In genomic region chr7:100017875-100018274, GRCh38 we compare ENCODE assay signal across 14 cellular contexts. TPM values are rescaled to one million over a fixed set of nuclear protein-coding genes. Genes with fewer than 3 reads are reported as not detected.
DNase-seq lines count a peak whose midpoint lies in the region; ATAC-seq and TF ChIP-seq lines count a peak whose summit lies in the region.
"Had no signal": no experiment of that assay in that cellular context is flagged by ENCODE, and none has a peak within 500 bp of the region (broad histone marks: within the 10 kb centered on the region; RNA-seq: fewer than 3 reads in every experiment).

No MANE protein-coding gene starts in this region.

- no peak for TF ChIP-seq EP300 in SK-N-SH (IDR thresholded peaks at IDR 0.05; ENCODE audit: borderline replicate concordance in 1 of 2, low read depth in 1 of 2, low read length in 1 of 2)

- CTCF ChIA-PET in SK-N-SH (lab: Yijun Ruan, JAX), result interaction anchor here (1.1 to 7.3 kb wide), 6 partner anchors 11 to 115 kb away, joined by 3 to 59 read pairs (median 4); partner anchors contain the start of gene ZSCAN21

- H3K9me3 ChIP-seq in SK-N-SH, result no peaks in the 10 kb centered on the region
- H3K9me3 ChIP-seq in adipocyte (ENCODE audit: control insufficient read depth, low read length), result no peaks in the 10 kb centered on the region
- no peaks in the 10 kb centered on the region for H3K9me3 ChIP-seq in skeletal muscle satellite cell (replicated peaks; ENCODE audit: low read length)
- no peaks in the 10 kb centered on the region for H3K9me3 ChIP-seq in upper lobe of right lung

- ATAC-seq in SK-N-SH treated with all-trans-retinoic acid at 6 μM for 48 hours (no peak), GM18867 (IDR thresholded peaks at IDR 0.05; ENCODE audit: unreplicated experiment) (no peak), upper lobe of right lung (no peak), GM19023 (IDR thresholded peaks at IDR 0.05; ENCODE audit: unreplicated experiment) (no peak)

- intact Hi-C loops in upper lobe of right lung (cut with DNase I), result no loop called here

- H3K36me3 ChIP-seq in SK-N-SH (replicated peaks in 1 of 2; ENCODE audit: control insufficient read depth in 1 of 2, insufficient read depth in 2 of 2, low read length in 1 of 2), result peaks cover 12 to 28% of the 10 kb centered on the region in 2 experiments
- H3K36me3 ChIP-seq in adipocyte (ENCODE audit: control insufficient read depth, insufficient read depth, low read length, severe bottlenecking), result peaks cover 28% of the 10 kb centered on the region
- H3K36me3 ChIP-seq in skeletal muscle satellite cell (ENCODE audit: insufficient read depth, low read length), result peaks cover 16% of the 10 kb centered on the region
- H3K36me3 ChIP-seq in upper lobe of right lung, result no peaks in the 10 kb centered on the region

- H3K27ac ChIP-seq in SK-N-SH (ENCODE audit: low read depth in 2 of 2, low read length in 1 of 2) (no peak overlapping the region), layer of hippocampus (ENCODE audit: low read depth, low read length) (peak overlapping the region; percentile 96), upper lobe of right lung (no peak overlapping the region)

- H3K79me2 ChIP-seq in SK-N-SH (ENCODE audit: insufficient read depth), result peaks cover 73% of the 10 kb centered on the region

- H3K4me2 ChIP-seq in SK-N-SH, result peak overlapping the region; percentile 76; the same call in 1 of the 2 replicates
- H3K4me2 ChIP-seq in skeletal muscle satellite cell (ENCODE audit: low read length), result peak overlapping the region; percentile 88

- H3K27me3 ChIP-seq in SK-N-SH (ENCODE audit: insufficient read depth) (no peaks in the 10 kb centered on the region), adipocyte (replicated peaks; ENCODE audit: control insufficient read depth, insufficient read depth, low read length) (no peaks in the 10 kb centered on the region), layer of hippocampus (ENCODE audit: control insufficient read depth, insufficient read depth, low read length) (no peaks in the 10 kb centered on the region), skeletal muscle satellite cell (ENCODE audit: control insufficient read depth, insufficient read depth, low read length) (no peaks in the 10 kb centered on the region), upper lobe of right lung (no peaks in the 10 kb centered on the region)

- no peak for TF ChIP-seq RAD21 in SK-N-SH (IDR thresholded peaks at IDR 0.05; ENCODE audit: low read length)

- H2AFZ ChIP-seq in SK-N-SH (ENCODE audit: low read depth), result no peak overlapping the region

- peaks cover 62% of the 10 kb centered on the region for H4K20me1 ChIP-seq in SK-N-SH (ENCODE audit: insufficient read depth)

- POLR2A ChIA-PET in SK-N-SH (lab: Yijun Ruan, JAX), result interaction anchor here (3.5 kb wide), 1 partner anchor 20 kb away, joined by 21 read pairs; no protein-coding TSS in a partner anchor

- no peaks in the 10 kb centered on the region for H3K9me2 ChIP-seq in SK-N-SH

- no peaks in the 10 kb centered on the region for H3F3A ChIP-seq in SK-N-SH (replicated peaks; ENCODE audit: insufficient read depth)

- WGBS in SK-N-SH (ENCODE audit: low lambda C conversion rate), result 95% methylated on average over 5 of the region's 5 CpGs

- H3K4me1 ChIP-seq in SK-N-SH (ENCODE audit: control insufficient read depth in 1 of 2, insufficient read depth in 2 of 2, low read depth in 1 of 2, low read length in 1 of 2) (peaks cover 0 to 12% of the 10 kb centered on the region in 2 experiments; a peak in 3 of 4 replicates), adipocyte (ENCODE audit: control insufficient read depth, insufficient read depth, low read length) (peaks cover 28% of the 10 kb centered on the region), skeletal muscle satellite cell (ENCODE audit: control insufficient read depth, insufficient read depth, low read length) (peaks cover 10% of the 10 kb centered on the region), upper lobe of right lung (peaks cover 34% of the 10 kb centered on the region)

- H3K9ac ChIP-seq in SK-N-SH (no peak overlapping the region; the same call in 1 of the 2 replicates), adipocyte (ENCODE audit: low read length) (peak overlapping the region; percentile 98), skeletal muscle satellite cell (ENCODE audit: low read depth, low read length) (peak overlapping the region; percentile 31)

- DNase-seq in SK-N-SH (no peak), adipocyte (ENCODE audit: low read depth) (no peak), upper lobe of right lung (no peak)
- DNase-seq: activated CD4-positive, CD25-positive, alpha-beta regulatory T cell treated with anti-CD3 and anti-CD28 coated beads, Interleukin-2, amount 50 U/mL, for 72 hours; midbrain; NCI-H1048; NCI-H2171; SW 1271 had no signal

- H3K4me3 ChIP-seq in SK-N-SH (ENCODE audit: low read depth in 2 of 2, low read length in 1 of 2), result no peak overlapping the region
- peak overlapping the region; percentile 66 for H3K4me3 ChIP-seq in adipocyte (ENCODE audit: low read length)
- H3K4me3 ChIP-seq in skeletal muscle satellite cell (ENCODE audit: low read length), result no peak overlapping the region
- no peak overlapping the region for H3K4me3 ChIP-seq in upper lobe of right lung
- H3K4me3 ChIP-seq: skin epidermis had no signal

- TF ChIP-seq CTCF in SK-N-SH (IDR thresholded peaks at IDR 0.05) (no peak), upper lobe of right lung (IDR thresholded peaks at IDR 0.05) (no peak)

TF ChIP-seq in SK-N-SH, 30 proteins besides CTCF, POLR2A, EP300 and RAD21 (continues in another document):
- TF ChIP-seq MEF2A (IDR thresholded peaks at IDR 0.05; ENCODE audit: borderline replicate concordance, low read depth), result no peak
- no peak for TF ChIP-seq PBX3 (IDR thresholded peaks at IDR 0.05)
- no peak for TF ChIP-seq RXRA (IDR thresholded peaks at IDR 0.05; ENCODE audit: borderline replicate concordance, low read depth)
- TF ChIP-seq MAX (IDR thresholded peaks at IDR 0.05; ENCODE audit: low read depth), result no peak
- TF ChIP-seq ELF1 (IDR thresholded peaks at IDR 0.05), result no peak

TF ChIP-seq in SK-N-SH treated with all-trans-retinoic acid at 6 μM for 48 hours, 23 proteins besides CTCF, POLR2A, EP300 and RAD21:
- no peak for TF ChIP-seq TOX (CRISPR knock-in tag; IDR thresholded peaks at IDR 0.05; ENCODE audit: borderline replicate concordance)

RNA-seq across cellular contexts. Expression of gene ZKSCAN1, which starts 2.5 kb away (rescaled TPM):
- 21.1 and 30.7 TPM in 2 replicates for polyA plus RNA-seq in SK-N-SH (2012; rRNA removed)
- 21.8 and 23.1 TPM in 2 replicates for polyA plus RNA-seq in SK-N-SH (2012; cell fraction: cytosol; rRNA removed)
- 53.7 and 53.9 TPM in 2 replicates for polyA plus RNA-seq in SK-N-SH (2012; cell fraction: nucleus; rRNA removed)
- total RNA-seq in skeletal muscle satellite cell (2012; rRNA removed), result 29.5 and 36.0 TPM in 2 replicates
- 57.5 TPM for total RNA-seq in upper lobe of right lung

RNA-seq across cellular contexts. Expression of gene ZSCAN21, which starts 31.7 kb away (rescaled TPM):
- polyA plus RNA-seq in SK-N-SH (2012; rRNA removed), result 17.5 and 22.8 TPM in 2 replicates
- 16.5 and 18.9 TPM in 2 replicates for polyA plus RNA-seq in SK-N-SH (2012; cell fraction: cytosol; rRNA removed)
- polyA plus RNA-seq in SK-N-SH (2012; cell fraction: nucleus; rRNA removed), result 17.3 and 22.4 TPM in 2 replicates
- 5.5 and 8.4 TPM in 2 replicates for total RNA-seq in skeletal muscle satellite cell (2012; rRNA removed)
- total RNA-seq in upper lobe of right lung, result 10.0 TPM

RNA-seq across cellular contexts. Expression of gene AZGP1, which starts 42.0 kb away (rescaled TPM):
- 0.15 TPM in 1 of 2 replicates, not detected in the other for polyA plus RNA-seq in SK-N-SH (2012; rRNA removed)
- polyA plus RNA-seq in SK-N-SH (2012; cell fraction: cytosol; rRNA removed), result 0.05 and 0.07 TPM in 2 replicates
- polyA plus RNA-seq in SK-N-SH (2012; cell fraction: nucleus; rRNA removed), result not detected in 2 replicates
- not detected in 2 replicates for total RNA-seq in skeletal muscle satellite cell (2012; rRNA removed)
- total RNA-seq in upper lobe of right lung, result 87.7 TPM
